In the genomic region with DNA sequence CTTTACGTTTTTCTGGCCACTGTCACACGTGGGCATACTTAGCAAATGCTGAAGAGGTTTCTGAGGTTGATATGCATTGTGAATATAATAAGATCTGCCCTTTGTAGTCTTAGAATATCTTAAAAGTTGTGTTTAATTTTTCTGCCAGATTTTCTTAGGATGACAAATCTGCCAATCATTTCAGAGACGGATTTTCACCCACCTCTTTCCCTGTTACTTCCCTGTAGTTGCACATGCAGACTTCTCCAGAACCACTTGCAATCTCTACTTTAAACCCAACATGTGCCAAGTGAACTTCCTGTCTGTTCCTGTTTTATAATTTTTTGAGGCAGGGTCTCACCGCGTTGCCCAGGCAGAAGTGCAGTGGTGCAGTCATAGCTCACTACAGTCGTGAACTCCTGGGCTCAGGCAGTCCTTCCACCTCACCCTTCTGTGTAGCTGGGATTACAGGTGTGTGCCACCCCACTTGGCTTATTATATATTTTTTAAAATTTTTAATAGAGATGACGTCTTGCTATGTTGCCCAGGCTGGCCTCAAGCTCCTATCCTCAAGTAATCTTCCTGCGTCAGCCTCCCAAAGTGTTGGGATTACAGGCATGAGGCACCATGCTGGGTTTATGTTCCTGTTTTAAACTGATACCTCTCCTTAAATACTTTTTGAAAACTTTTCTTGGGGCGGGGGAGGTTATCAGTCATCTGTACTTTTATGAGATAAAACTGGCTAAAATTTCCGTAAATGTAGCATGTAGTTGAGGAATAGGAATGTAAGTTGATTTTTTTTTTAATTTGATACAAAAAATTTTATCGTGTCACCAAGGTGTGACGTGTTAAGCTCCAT, we compare ENCODE assay signal across 13 cellular contexts. TPM values are rescaled to one million over a fixed set of nuclear protein-coding genes. Genes with fewer than 3 reads are reported as not detected.
DNase-seq lines count a peak whose midpoint lies in the region; ATAC-seq and TF ChIP-seq lines count a peak whose summit lies in the region.
"Had no signal": no experiment of that assay in that cellular context is flagged by ENCODE, and none has a peak within 500 bp of the region (broad histone marks: within the 10 kb centered on the region; RNA-seq: fewer than 3 reads in every experiment).

No MANE protein-coding gene starts in this region.

- H3K27ac ChIP-seq in foreskin keratinocyte, result no peak overlapping the region
- H3K27ac ChIP-seq: SJCRH30 had no signal

- CTCF ChIA-PET in HEK293T (lab: Yijun Ruan, JAX), result no interaction called here

- peaks cover 16% of the 10 kb centered on the region for H3K27me3 Mint-ChIP-seq in brain
- peaks cover 6% of the 10 kb centered on the region for H3K27me3 Mint-ChIP-seq in nephron (ENCODE audit: low read depth)

- H3K4me3 Mint-ChIP-seq in brain, result peak overlapping the region; percentile 68 to 98 (median 95)
- peak overlapping the region; percentile 83 to 98 (median 88) for H3K4me3 Mint-ChIP-seq in nephron

- TF ChIP-seq CTCF in brain (conservative IDR thresholded peaks at IDR 0.05) (no peak), nephron (IDR thresholded peaks at IDR 0.05; ENCODE audit: unreplicated experiment in 3 of 3) (no peak), foreskin keratinocyte (conservative IDR thresholded peaks at IDR 0.05) (no peak)

- no peaks in the 10 kb centered on the region for H3K27me3 ChIP-seq in foreskin keratinocyte
- H3K27me3 ChIP-seq: SJCRH30 had no signal

- H3K9me3 Mint-ChIP-seq in brain, result no peaks in the 10 kb centered on the region
- no peaks in the 10 kb centered on the region for H3K9me3 Mint-ChIP-seq in nephron

- DNase-seq in CD1c-positive myeloid dendritic cell (ENCODE audit: extremely low spot score) (peak; percentile 53), HEK293T (ENCODE audit: extremely low spot score) (no peak), NCI-H128 (lab: John Stamatoyannopoulos, UW; ENCODE audit: unreplicated experiment) (no peak), NCI-H187 (lab: John Stamatoyannopoulos, UW) (no peak), foreskin keratinocyte (no peak)
- DNase-seq: effector CD8-positive, alpha-beta T cell; NCI-H146; NCI-H774; SJCRH30 had no signal

- H3K36me3 Mint-ChIP-seq in brain, result no peaks in the 10 kb centered on the region
- H3K36me3 Mint-ChIP-seq in nephron (ENCODE audit: low read depth), result no peaks in the 10 kb centered on the region

- POLR2A ChIA-PET in HEK293T (lab: Yijun Ruan, JAX), result no interaction called here

- peak overlapping the region in 2 of 5 experiments; percentile 40 to 93 for H3K27ac Mint-ChIP-seq in brain
- H3K27ac Mint-ChIP-seq in nephron, result peak overlapping the region; percentile 76 to 93 (median 79)

- H3K4me1 ChIP-seq in foreskin keratinocyte, result peaks cover 29% of the 10 kb centered on the region

- ATAC-seq in HG02981 (IDR thresholded peaks at IDR 0.05; ENCODE audit: unreplicated experiment) (no peak), foreskin keratinocyte (no peak)
- ATAC-seq: activated CD4-positive, CD25-positive, alpha-beta regulatory T cell treated with anti-CD3 and anti-CD28 coated beads, Interleukin-2, amount 50 U/mL, for 24 hours had no signal

- peaks cover 66% of the 10 kb centered on the region for H3K4me1 Mint-ChIP-seq in brain
- H3K4me1 Mint-ChIP-seq in nephron, result peaks cover 59% of the 10 kb centered on the region

TF ChIP-seq in HEK293T, 16 proteins besides CTCF, POLR2A, EP300 and RAD21:
- TF ChIP-seq TARDBP (IDR thresholded peaks at IDR 0.05), result no peak
- no peak for TF ChIP-seq ELF4 (IDR thresholded peaks at IDR 0.05)
- TF ChIP-seq, protein P1, sequence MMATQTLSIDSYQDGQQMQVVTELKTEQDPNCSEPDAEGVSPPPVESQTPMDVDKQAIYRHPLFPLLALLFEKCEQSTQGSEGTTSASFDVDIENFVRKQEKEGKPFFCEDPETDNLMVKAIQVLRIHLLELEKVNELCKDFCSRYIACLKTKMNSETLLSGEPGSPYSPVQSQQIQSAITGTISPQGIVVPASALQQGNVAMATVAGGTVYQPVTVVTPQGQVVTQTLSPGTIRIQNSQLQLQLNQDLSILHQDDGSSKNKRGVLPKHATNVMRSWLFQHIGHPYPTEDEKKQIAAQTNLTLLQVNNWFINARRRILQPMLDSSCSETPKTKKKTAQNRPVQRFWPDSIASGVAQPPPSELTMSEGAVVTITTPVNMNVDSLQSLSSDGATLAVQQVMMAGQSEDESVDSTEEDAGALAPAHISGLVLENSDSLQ (IDR thresholded peaks at IDR 0.05), result peak; percentile 32; the same call in 1 of the 2 replicates
- no peak for TF ChIP-seq HDGF (IDR thresholded peaks at IDR 0.05; ENCODE audit: borderline replicate concordance)
- TF ChIP-seq SP1 (IDR thresholded peaks at IDR 0.05), result no peak
- no peak for TF ChIP-seq NFRKB (IDR thresholded peaks at IDR 0.05)
- TF ChIP-seq L3MBTL2 (conservative IDR thresholded peaks at IDR 0.05), result no peak
- TF ChIP-seq FOXK2 (IDR thresholded peaks at IDR 0.05), result no peak
- TF ChIP-seq FOXA1 (IDR thresholded peaks at IDR 0.05), result no peak
- peak; percentile 61; the same call in 1 of the 2 replicates for TF ChIP-seq CTBP1 (IDR thresholded peaks at IDR 0.05; ENCODE audit: borderline replicate concordance)
- TF ChIP-seq LEF1 (IDR thresholded peaks at IDR 0.05; ENCODE audit: borderline replicate concordance), result no peak
- 0 out of 2 replicates have a peak, but pooled peaks have one; percentile 22 for TF ChIP-seq ARNT (IDR thresholded peaks at IDR 0.05)
- no peak for TF ChIP-seq BHLHE40 (IDR thresholded peaks at IDR 0.05; ENCODE audit: borderline replicate concordance)
- no peak for TF ChIP-seq ZNF384 (IDR thresholded peaks at IDR 0.05)
- TF ChIP-seq FOXM1 (IDR thresholded peaks at IDR 0.05; ENCODE audit: borderline replicate concordance), result no peak
- TF ChIP-seq SUZ12 (IDR thresholded peaks at IDR 0.05), result no peak

RNA-seq across cellular contexts. Expression of a gene that starts 2.7 kb away (rescaled TPM):
- polyA plus RNA-seq in brain (ENCODE audit: insufficient read depth, low read depth, low replicate concordance) (29.2 TPM), foreskin keratinocyte (15.9 and 21.2 TPM in 2 replicates)
- 65.6 and 66.5 TPM in 2 replicates for total RNA-seq in foreskin keratinocyte
